ENCODE assay signal across 8 cellular contexts in genomic region chr1:147928236-147929132, GRCh38. TPM values are rescaled to one million over a fixed set of nuclear protein-coding genes. Genes with fewer than 3 reads are reported as not detected.
A peak's percentile ranks its signal among the peaks of the same experiment; 100 is the strongest.
DNase-seq lines count a peak whose midpoint lies in the region; ATAC-seq and TF ChIP-seq lines count a peak whose summit lies in the region.
"Not testable (repeated sequence)": the region's sequence is repeated elsewhere in the genome, so short reads cannot be mapped to it uniquely, and the experiment has no call there.

TSS of gene GPR89B (plus strand) at chr1:147928420. CDS start at chr1:147928537, 117 bp downstream.

- not testable (repeated sequence) for H3K4ac ChIP-seq in trophoblast cell (ENCODE audit: low read depth, low read length)

- not testable (repeated sequence) for H2BK12ac ChIP-seq in trophoblast cell (ENCODE audit: low read length)

- H3K36me3 Mint-ChIP-seq in activated naive CD8-positive, alpha-beta T cell treated with anti-CD3 and anti-CD28 coated beads, Interleukin-2, amount 50 U/mL, for 24 hours (ENCODE audit: low read depth), result peaks cover 10% of the 10 kb centered on the region

- H3K4me1 Mint-ChIP-seq in activated naive CD8-positive, alpha-beta T cell treated with anti-CD3 and anti-CD28 coated beads, Interleukin-2, amount 50 U/mL, for 24 hours, result peaks cover 34% of the 10 kb centered on the region

- peak; percentile 97 for ATAC-seq in HG02798 (IDR thresholded peaks at IDR 0.05; ENCODE audit: poor library complexity, unreplicated experiment)
- peak; percentile 99 for ATAC-seq in activated naive CD8-positive, alpha-beta T cell treated with anti-CD3 and anti-CD28 coated beads, Interleukin-2, amount 50 U/mL, for 24 hours
- peak; percentile 99 to 100 (median 100) for ATAC-seq in heart left ventricle

- peak; percentile 33 for DNase-seq in NCI-H1417 treated with DMSO at 0.1 percent for 48 hours (lab: John Stamatoyannopoulos, UW)
- DNase-seq in T follicular helper cell (ENCODE audit: low read depth), result peak; percentile 87
- peak; percentile 90 for DNase-seq in activated naive CD8-positive, alpha-beta T cell treated with anti-CD3 and anti-CD28 coated beads, Interleukin-2, amount 50 U/mL, for 24 hours
- peak; percentile 91 to 95 (median 91) for DNase-seq in heart left ventricle
- DNase-seq in trophoblast cell, result peak; percentile 90 to 93
- DNase-seq in tibial nerve (ENCODE audit: low spot score in 2 of 2), result peak; percentile 65 to 80

- WGBS in heart left ventricle, 4 donors, result 0 to 1% (median 1%) methylated on average over 22 to 55 of the region's 72 CpGs
- no CpG with 5 or more reads among the region's 72 CpGs for WGBS in trophoblast cell (ENCODE audit: extremely low coverage, insufficient coverage, insufficient read length)
- WGBS in tibial nerve, 2 donors, result 0 to 1% methylated on average over 14 to 18 of the region's 72 CpGs

- H3K79me2 ChIP-seq in trophoblast cell (ENCODE audit: control insufficient read depth, insufficient read depth, low read length, poor library complexity), result not testable (repeated sequence)

- not testable (repeated sequence) for H3K9me3 ChIP-seq in heart left ventricle; trophoblast cell (ENCODE audit: insufficient read depth, low read depth, low read length); tibial nerve

- TF ChIP-seq EP300 in tibial nerve (IDR thresholded peaks at IDR 0.05), result peak in 1 of 2 donors; percentile 85

- H3K27ac ChIP-seq in heart left ventricle, result peak within 1 kb of the TSS in 11 of 12 donors; percentile 60 to 88 (median 79)
- H3K27ac ChIP-seq in trophoblast cell (ENCODE audit: low read depth, low read length), result peak within 1 kb of the TSS; percentile 43
- peak within 1 kb of the TSS; percentile 3 to 83 (median 78) for H3K27ac ChIP-seq in tibial nerve

- not testable (repeated sequence) for H4K12ac ChIP-seq in trophoblast cell (ENCODE audit: low read depth, low read length)

- TF ChIP-seq POLR2A in heart left ventricle (IDR thresholded peaks at IDR 0.05) (peak; percentile 35 to 70), tibial nerve (IDR thresholded peaks at IDR 0.05) (peak in 1 of 2 donors; percentile 88)

- H3K18ac ChIP-seq in trophoblast cell (ENCODE audit: low read length), result not testable (repeated sequence)

- peak within 1 kb of the TSS; percentile 31 for H3K9ac ChIP-seq in trophoblast cell (ENCODE audit: low read length)

- H3K23ac ChIP-seq in trophoblast cell (ENCODE audit: low read length), result not testable (repeated sequence)

- H3K14ac ChIP-seq in trophoblast cell (ENCODE audit: low read length), result not testable (repeated sequence)

- not testable (repeated sequence) for H2AFZ ChIP-seq in trophoblast cell (ENCODE audit: insufficient read depth, low read length, poor library complexity)

- H3K36me3 ChIP-seq in heart left ventricle; trophoblast cell (ENCODE audit: control insufficient read depth in 1 of 2, insufficient read depth in 2 of 2, low read length in 2 of 2); tibial nerve: not testable (repeated sequence)

- peak within 1 kb of the TSS; percentile 81 for H3K4me3 Mint-ChIP-seq in activated naive CD8-positive, alpha-beta T cell treated with anti-CD3 and anti-CD28 coated beads, Interleukin-2, amount 50 U/mL, for 24 hours

- not testable (repeated sequence) for H2BK5ac ChIP-seq in trophoblast cell (ENCODE audit: low read depth, low read length, poor library complexity)

- H3K27me3 Mint-ChIP-seq in activated naive CD8-positive, alpha-beta T cell treated with anti-CD3 and anti-CD28 coated beads, Interleukin-2, amount 50 U/mL, for 24 hours, result not testable (repeated sequence)

- H3K9me3 Mint-ChIP-seq in activated naive CD8-positive, alpha-beta T cell treated with anti-CD3 and anti-CD28 coated beads, Interleukin-2, amount 50 U/mL, for 24 hours, result not testable (repeated sequence)

- peak within 1 kb of the TSS; percentile 73 for H3K27ac Mint-ChIP-seq in activated naive CD8-positive, alpha-beta T cell treated with anti-CD3 and anti-CD28 coated beads, Interleukin-2, amount 50 U/mL, for 24 hours

- TF ChIP-seq CTCF in GM12875 (IDR thresholded peaks at IDR 0.05; ENCODE audit: borderline replicate concordance, insufficient read depth, low read depth, low read length); heart left ventricle (IDR thresholded peaks at IDR 0.05): not testable (repeated sequence)
- TF ChIP-seq CTCF in tibial nerve (IDR thresholded peaks at IDR 0.05), result peak in 1 of 5 experiments; percentile 11

- H3K4me3 ChIP-seq in GM12875 (ENCODE audit: low read depth, low read length) (peak within 1 kb of the TSS; percentile 79), heart left ventricle (peak within 1 kb of the TSS; percentile 59 to 99 (median 94)), trophoblast cell (ENCODE audit: low read depth, low read length) (peak within 1 kb of the TSS; percentile 86), tibial nerve (peak within 1 kb of the TSS; percentile 53 to 94 (median 85))

- not testable (repeated sequence) for H3K79me1 ChIP-seq in trophoblast cell (ENCODE audit: low read length)

- not testable (repeated sequence) for H2AK5ac ChIP-seq in trophoblast cell (ENCODE audit: low read length)

- H2BK120ac ChIP-seq in trophoblast cell (ENCODE audit: insufficient read depth, low read length, poor library complexity), result not testable (repeated sequence)

- H4K91ac ChIP-seq in trophoblast cell (ENCODE audit: low read depth, low read length), result not testable (repeated sequence)

- H3K4me1 ChIP-seq in heart left ventricle, result peaks cover 0 to 11% (median 5%) of the 10 kb centered on the region in 12 donors
- not testable (repeated sequence) for H3K4me1 ChIP-seq in trophoblast cell (ENCODE audit: control insufficient read depth in 1 of 2, insufficient read depth in 2 of 2, low read length in 2 of 2); tibial nerve

- intact Hi-C loops in heart left ventricle (cut with DNase I), result not testable (repeated sequence)

- H3K4me2 ChIP-seq in trophoblast cell (ENCODE audit: low read length), result peak within 1 kb of the TSS; percentile 50

- H3K27me3 ChIP-seq in heart left ventricle; trophoblast cell (ENCODE audit: insufficient read depth, low read length); tibial nerve: not testable (repeated sequence)

- peak within 1 kb of the TSS; percentile 2 for H4K8ac ChIP-seq in trophoblast cell (ENCODE audit: low read depth, low read length)

RNA-seq across cellular contexts. Expression of gene GPR89B, which starts in this region (rescaled TPM):
- total RNA-seq in heart left ventricle (1 to 10 TPM; 4.0 to 9.8 (median 5.7) TPM), tibial nerve (10 to 100 TPM in 3 of 4 donors, 1 to 10 TPM in 1; 7.5 to 23.2 (median 16.1) TPM)
- 10 to 100 TPM in 1 of 2 donors, 1 to 10 TPM in 1; 4.5 to 11.7 TPM for polyA plus RNA-seq in heart left ventricle
- polyA plus RNA-seq in trophoblast cell (2013), result 15.3 and 19.3 TPM in 2 replicates

Comparison
In these comparisons a context has a peak if more than half of its experiments do, and no peak if none do; other contexts are left out.
1. Peak in every context shown above with its lines: DNase-seq, ATAC-seq, H3K4me3 ChIP-seq and H3K27ac ChIP-seq.
2. DNase-seq: peak in every context shown above with its lines; median percentile 92 in trophoblast cell; 91 in heart left ventricle; 90 in activated naive CD8-positive, alpha-beta T cell treated with anti-CD3 and anti-CD28 coated beads, Interleukin-2, amount 50 U/mL, for 24 hours; 87 in T follicular helper cell; 72 in tibial nerve; 33 in NCI-H1417 treated with DMSO at 0.1 percent for 48 hours.